Comparison of ENCODE assay signal across 13 cellular contexts in the genomic region with DNA sequence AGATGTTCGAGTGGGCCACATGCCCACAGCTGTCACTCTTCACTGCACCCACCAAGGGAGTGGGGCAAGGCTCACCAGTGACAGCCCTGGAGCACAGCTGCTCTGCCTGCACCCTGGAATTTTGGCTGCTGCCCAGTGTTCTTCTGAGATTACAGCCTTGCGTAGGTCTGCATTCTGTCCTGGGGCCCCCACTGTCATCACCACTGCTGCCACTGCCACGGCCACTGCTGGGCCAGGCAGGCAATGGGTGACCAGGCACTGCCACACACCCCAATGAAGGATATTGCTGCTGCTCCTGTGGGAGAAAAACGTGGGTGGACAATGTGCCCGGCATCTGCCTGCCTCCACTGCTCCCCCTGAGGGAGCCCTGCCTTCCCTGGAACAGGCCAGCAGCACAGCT.
A peak's percentile ranks its signal among the peaks of the same experiment; 100 is the strongest.
DNase-seq lines count a peak whose midpoint lies in the region; ATAC-seq lines count a peak whose summit lies in the region.
"Had no signal": no experiment of that assay in that cellular context is flagged by ENCODE, and none has a peak within 500 bp of the region (broad histone marks: within the 10 kb centered on the region; RNA-seq: fewer than 3 reads in every experiment).

No MANE protein-coding gene starts in this region.

- ATAC-seq in Right ventricle myocardium inferior (peak; percentile 94), left ventricle myocardium superior (peak; percentile 85), HG02610 (IDR thresholded peaks at IDR 0.05; ENCODE audit: unreplicated experiment) (no peak)
- ATAC-seq: CD8-positive, alpha-beta T cell had no signal

- intact Hi-C loops in Right ventricle myocardium inferior (cut with DNase I) (no loop called here), cardiac septum (cut with DNase I) (no loop called here), left ventricle myocardium superior (cut with micrococcal nuclease) (no loop called here)

- DNase-seq in Right ventricle myocardium inferior (ENCODE audit: missing footprints) (no peak), cardiac septum (ENCODE audit: low spot score) (no peak), left ventricle myocardium superior (peak; percentile 67), mesenteric fat pad (ENCODE audit: low spot score) (peak; percentile 69), ureter (ENCODE audit: low spot score) (peak; percentile 36), NCI-H226 (no peak), DMS153 (lab: John Stamatoyannopoulos, UW) (no peak)
- DNase-seq: Caco-2; CD8-positive, alpha-beta T cell; DMS53; GF-D8; GOT3 had no signal

Comparison
In these comparisons a context has a peak if more than half of its experiments do, and no peak if none do; other contexts are left out.
1. DNase-seq: peak in left ventricle myocardium superior (single experiment), mesenteric fat pad (single experiment) and ureter (single experiment); none in Right ventricle myocardium inferior (single experiment), cardiac septum (single experiment), NCI-H226 (single experiment) and DMS153 (single experiment).